In genomic region chr14:103186894-103187586, GRCh38 we compare ENCODE assay signal across 17 cellular contexts.
DNase-seq lines count a peak whose midpoint lies in the region; ATAC-seq and TF ChIP-seq lines count a peak whose summit lies in the region.
"Had no signal": no experiment of that assay in that cellular context is flagged by ENCODE, and none has a peak within 500 bp of the region (broad histone marks: within the 10 kb centered on the region; RNA-seq: fewer than 3 reads in every experiment).

No MANE protein-coding gene starts in this region.

- TF ChIP-seq CTCF in WTC11 (IDR thresholded peaks at IDR 0.05) = no peak

- no peak overlapping the region for H3K27ac ChIP-seq in trophoblast cell (ENCODE audit: low read depth, low read length)
- H3K27ac ChIP-seq in caudate nucleus (ENCODE audit: low read depth, low read length) = no peak overlapping the region
- H3K27ac ChIP-seq: left lung had no signal

- no peaks in the 10 kb centered on the region for H3K79me2 ChIP-seq in trophoblast cell (ENCODE audit: control insufficient read depth, insufficient read depth, low read length, poor library complexity)

- no peak overlapping the region for H3K18ac ChIP-seq in trophoblast cell (ENCODE audit: low read length)

- intact Hi-C loops in cardiac septum (cut with DNase I) = loop anchor here (5.0 kb wide), 2 partner anchors 85 to 105 kb away; no protein-coding TSS in a partner anchor

- H3K4me2 ChIP-seq in trophoblast cell (ENCODE audit: low read length) = no peak overlapping the region

- no peak overlapping the region for H3K4ac ChIP-seq in trophoblast cell (ENCODE audit: low read depth, low read length)

- CTCF ChIA-PET in WTC11 (lab: Charles Lee) = interaction anchor here (0.9 to 4.9 kb wide), 12 partner anchors 30 to 130 kb away, joined by 3 to 38 read pairs (median 6); partner anchors contain the start of gene TNFAIP2

- no peak overlapping the region for H2BK12ac ChIP-seq in trophoblast cell (ENCODE audit: low read length)

- no peak overlapping the region for H3K4me3 ChIP-seq in H7 (ENCODE audit: insufficient read depth, low read depth, low read length)
- H3K4me3 ChIP-seq in trophoblast cell (ENCODE audit: low read depth, low read length) = no peak overlapping the region
- H3K4me3 ChIP-seq: left lung had no signal

- no peak overlapping the region for H4K8ac ChIP-seq in trophoblast cell (ENCODE audit: low read depth, low read length)

- H2AK5ac ChIP-seq in trophoblast cell (ENCODE audit: low read length) = no peak overlapping the region

- H3K4me1 ChIP-seq in trophoblast cell (ENCODE audit: control insufficient read depth in 1 of 2, insufficient read depth in 2 of 2, low read length in 2 of 2) = peaks cover 8 to 14% of the 10 kb centered on the region in 2 experiments

- H3K4me3 Mint-ChIP-seq in WTC11 = peak overlapping the region; percentile 44
- H3K4me3 Mint-ChIP-seq: activated naive CD4-positive, alpha-beta T cell treated with anti-CD3 and anti-CD28 coated beads, Interleukin-2, amount 10 ng/mL, durations not matched to agents 7 days and 5 days; CD8-positive, alpha-beta T cell; naive B cell had no signal

- H3K9ac ChIP-seq in trophoblast cell (ENCODE audit: low read length) = no peak overlapping the region

- peaks cover 36% of the 10 kb centered on the region for H3K27me3 Mint-ChIP-seq in WTC11 (ENCODE audit: low read depth)

- no peak overlapping the region for H4K12ac ChIP-seq in trophoblast cell (ENCODE audit: low read depth, low read length)

- 0 out of 2 replicates have a peak overlapping the region, but pooled peaks have one; percentile 20 for H3K27ac Mint-ChIP-seq in WTC11
- H3K27ac Mint-ChIP-seq: activated naive CD4-positive, alpha-beta T cell treated with anti-CD3 and anti-CD28 coated beads, Interleukin-2, amount 10 ng/mL, durations not matched to agents 7 days and 5 days; CD8-positive, alpha-beta T cell; naive B cell had no signal

- no peaks in the 10 kb centered on the region for H3K36me3 Mint-ChIP-seq in WTC11
- H3K36me3 Mint-ChIP-seq: activated naive CD4-positive, alpha-beta T cell treated with anti-CD3 and anti-CD28 coated beads, Interleukin-2, amount 10 ng/mL, durations not matched to agents 7 days and 5 days; CD8-positive, alpha-beta T cell had no signal

- H3K14ac ChIP-seq in trophoblast cell (ENCODE audit: low read length) = no peak overlapping the region

- no peak overlapping the region for H3K23ac ChIP-seq in trophoblast cell (ENCODE audit: low read length)

- H3K27me3 ChIP-seq in H7 (ENCODE audit: control insufficient read depth, insufficient read depth, low read length) (peaks cover 22% of the 10 kb centered on the region), trophoblast cell (ENCODE audit: insufficient read depth, low read length) (peaks cover 14% of the 10 kb centered on the region)

- H2AFZ ChIP-seq in trophoblast cell (ENCODE audit: insufficient read depth, low read length, poor library complexity) = no peak overlapping the region

- peaks cover 31% of the 10 kb centered on the region for H3K4me1 Mint-ChIP-seq in WTC11

- H3K9me3 Mint-ChIP-seq in WTC11 = no peaks in the 10 kb centered on the region
- H3K9me3 Mint-ChIP-seq: activated naive CD4-positive, alpha-beta T cell treated with anti-CD3 and anti-CD28 coated beads, Interleukin-2, amount 10 ng/mL, durations not matched to agents 7 days and 5 days; CD8-positive, alpha-beta T cell had no signal

- H2BK120ac ChIP-seq in trophoblast cell (ENCODE audit: insufficient read depth, low read length, poor library complexity) = no peak overlapping the region

- no peak overlapping the region for H4K91ac ChIP-seq in trophoblast cell (ENCODE audit: low read depth, low read length)

- H3K79me1 ChIP-seq in trophoblast cell (ENCODE audit: low read length) = no peaks in the 10 kb centered on the region

- H3K36me3 ChIP-seq in H7 (replicated peaks; ENCODE audit: control insufficient read depth, insufficient read depth, low read length) (no peaks in the 10 kb centered on the region), trophoblast cell (ENCODE audit: control insufficient read depth in 1 of 2, insufficient read depth in 2 of 2, low read length in 2 of 2) (no peaks in the 10 kb centered on the region)
- H3K36me3 ChIP-seq: left lung had no signal

- no CpG with 5 or more reads among the region's 12 CpGs for whole genome bisulfite sequencing in trophoblast cell (ENCODE audit: extremely low coverage, insufficient coverage, insufficient read length)

- POLR2A ChIA-PET in WTC11 (lab: Charles Lee) = interaction anchor here (0.8 kb wide), 1 partner anchor 34 kb away, joined by 3 read pairs; no protein-coding TSS in a partner anchor

- H2BK5ac ChIP-seq in trophoblast cell (ENCODE audit: low read depth, low read length, poor library complexity) = no peak overlapping the region

- ATAC-seq in WTC11 (peak; percentile 65), GM18858 (IDR thresholded peaks at IDR 0.05; ENCODE audit: unreplicated experiment) (no peak)
- ATAC-seq: CD8-positive, alpha-beta T cell; left lung; PC-3 had no signal

- peak; percentile 81 for DNase-seq in H7
- peak; percentile 60 for DNase-seq in WTC11 (ENCODE audit: low spot score)
- peak; percentile 59 for DNase-seq in left kidney (ENCODE audit: low read depth, low spot score)
- DNase-seq in trophoblast cell = peak; percentile 77 to 88
- no peak for DNase-seq in amygdala (lab: John Stamatoyannopoulos, UW)
- no peak for DNase-seq in cardiac septum (ENCODE audit: low spot score)
- no peak for DNase-seq in caudate nucleus (lab: John Stamatoyannopoulos, UW)
- DNase-seq: activated CD4-positive, alpha-beta T cell treated with anti-CD3 and anti-CD28 coated beads, Interleukin-2, amount 50 U/mL, for 1 hour; activated naive CD4-positive, alpha-beta T cell treated with anti-CD3 and anti-CD28 coated beads, Interleukin-2, amount 10 ng/mL, durations not matched to agents 7 days and 5 days; CD8-positive, alpha-beta T cell; KBM-7; left lung; naive B cell; NCI-H1048; NCI-H2107; PC-3 had no signal

- no peaks in the 10 kb centered on the region for H3K9me3 ChIP-seq in trophoblast cell (ENCODE audit: insufficient read depth, low read depth, low read length)
- H3K9me3 ChIP-seq: left lung had no signal

TF ChIP-seq in WTC11, 78 proteins besides CTCF, POLR2A, EP300 and RAD21:
- TF ChIP-seq ZNF138 (CRISPR knock-in tag; conservative IDR thresholded peaks at IDR 0.05) (no peak), MAX (CRISPR knock-in tag; IDR thresholded peaks at IDR 0.05) (0 out of 2 replicates have a peak, but pooled peaks have one; percentile 20), ZBTB43 (CRISPR knock-in tag; IDR thresholded peaks at IDR 0.05) (no peak), HMGA2 (CRISPR knock-in tag; IDR thresholded peaks at IDR 0.05) (no peak), ZNF281 (CRISPR knock-in tag; IDR thresholded peaks at IDR 0.05) (no peak), FOXK1 (CRISPR knock-in tag; IDR thresholded peaks at IDR 0.05) (no peak)

Comparison
In these comparisons a context has a peak if more than half of its experiments do, and no peak if none do; other contexts are left out.
1. DNase-seq: peak in H7 (single experiment), WTC11 (single experiment), left kidney (single experiment) and trophoblast cell (2 of 2); none in amygdala (0 of 56), cardiac septum (single experiment) and caudate nucleus (0 of 61).